In genomic region chr11:40998888-40999287, GRCh38 we compare ENCODE assay signal across 21 cellular contexts.
"Had no signal": no experiment of that assay in that cellular context is flagged by ENCODE, and none has a peak within 500 bp of the region (broad histone marks: within the 10 kb centered on the region; RNA-seq: fewer than 3 reads in every experiment).

No MANE protein-coding gene starts in this region.

- H3K27me3 ChIP-seq: MG63 had no signal

- H3K27ac ChIP-seq: SJSA1, SK-N-MC had no signal

- H3K4me3 ChIP-seq: MG63, SJSA1, SK-N-MC had no signal

- H3K36me3 ChIP-seq: MG63, SJSA1 had no signal

- H3K9me3 ChIP-seq: MG63, SJSA1 had no signal

- FAIRE-seq: RCC 7860 had no signal

- DNase-seq: KBM-7, MG63, NCI-H1092, NCI-H1105 treated with DMSO at 0.1 percent for 48 hours, NCI-H1417 treated with DMSO at 0.1 percent for 48 hours, NCI-H1694, NCI-H187 treated with DMSO at 0.1 percent for 48 hours, NCI-H2029 treated with DMSO at 0.1 percent for 48 hours, NCI-H2171, NCI-H226, NCI-H446, NCI-H510A, NCI-H524 treated with DMSO at 0.1 percent for 48 hours, NCI-H69, NCI-H774, Right ventricle myocardium superior, RPMI8226, SIG-M5 had no signal
